Comparison of ENCODE assay signal across 17 cellular contexts in genomic region chr1:231065510-231066241, GRCh38. TPM values are rescaled to one million over a fixed set of nuclear protein-coding genes. Genes with fewer than 3 reads are reported as not detected.
DNase-seq lines count a peak whose midpoint lies in the region; TF ChIP-seq lines count a peak whose summit lies in the region.
"Had no signal": no experiment of that assay in that cellular context is flagged by ENCODE, and none has a peak within 500 bp of the region (broad histone marks: within the 10 kb centered on the region; RNA-seq: fewer than 3 reads in every experiment).

No MANE protein-coding gene starts in this region.

- H3K27ac Mint-ChIP-seq in endodermal cell, result no peak overlapping the region
- H3K27ac Mint-ChIP-seq: CD8-positive, alpha-beta memory T cell had no signal

- H3K36me3 Mint-ChIP-seq in endodermal cell (ENCODE audit: low read depth), result no peaks in the 10 kb centered on the region
- H3K36me3 Mint-ChIP-seq: CD8-positive, alpha-beta memory T cell had no signal

- peaks cover 8% of the 10 kb centered on the region for H3K9me3 Mint-ChIP-seq in endodermal cell
- H3K9me3 Mint-ChIP-seq: CD8-positive, alpha-beta memory T cell had no signal

- H3K4me1 Mint-ChIP-seq in endodermal cell, result peaks cover 29% of the 10 kb centered on the region
- H3K4me1 Mint-ChIP-seq: CD8-positive, alpha-beta memory T cell had no signal

- TF ChIP-seq EP300 in stomach (IDR thresholded peaks at IDR 0.05), result no peak

- intact Hi-C loops in stomach (cut with DNase I; ENCODE audit: low total_unique reads), result no loop called here

- peaks cover 5% of the 10 kb centered on the region for H3K9me3 ChIP-seq in endodermal cell (ENCODE audit: control insufficient read depth, low read length)
- H3K9me3 ChIP-seq in right atrium auricular region, result no peaks in the 10 kb centered on the region
- H3K9me3 ChIP-seq in stomach, result no peaks in the 10 kb centered on the region

- H3K4me1 ChIP-seq in endodermal cell (ENCODE audit: control insufficient read depth, insufficient read depth, low read length) (peaks cover 4% of the 10 kb centered on the region), right atrium auricular region (peaks cover 0 to 8% of the 10 kb centered on the region in 2 donors), stomach (no peaks in the 10 kb centered on the region)

- peaks cover 7% of the 10 kb centered on the region for H3K27me3 Mint-ChIP-seq in endodermal cell (ENCODE audit: insufficient read depth)

- H3K27me3 ChIP-seq in endodermal cell (ENCODE audit: control insufficient read depth, insufficient read depth, low read length, poor library complexity, severe bottlenecking) (no peaks in the 10 kb centered on the region), right atrium auricular region (no peaks in the 10 kb centered on the region), stomach (no peaks in the 10 kb centered on the region)

- no peak overlapping the region for H3K4me3 Mint-ChIP-seq in endodermal cell
- H3K4me3 Mint-ChIP-seq: CD8-positive, alpha-beta memory T cell had no signal

- no peak overlapping the region for H3K4me3 ChIP-seq in endodermal cell (ENCODE audit: low read length)
- H3K4me3 ChIP-seq in right atrium auricular region, result no peak overlapping the region
- no peak overlapping the region for H3K4me3 ChIP-seq in stomach

- no peak for TF ChIP-seq POLR2A in stomach (IDR thresholded peaks at IDR 0.05)

- no peak overlapping the region for H3K9ac ChIP-seq in endodermal cell (ENCODE audit: extremely low read depth, low read length, poor library complexity, severe bottlenecking)

- TF ChIP-seq CTCF in endodermal cell (conservative IDR thresholded peaks at IDR 0.05) (no peak), right atrium auricular region (IDR thresholded peaks at IDR 0.05) (no peak), stomach (IDR thresholded peaks at IDR 0.05) (no peak)

- H3K36me3 ChIP-seq in endodermal cell (ENCODE audit: control insufficient read depth, insufficient read depth, low read length) (no peaks in the 10 kb centered on the region), right atrium auricular region (no peaks in the 10 kb centered on the region), stomach (no peaks in the 10 kb centered on the region)

- H3K27ac ChIP-seq in endodermal cell (ENCODE audit: low read depth, low read length) (no peak overlapping the region), right atrium auricular region (no peak overlapping the region), stomach (no peak overlapping the region)
- H3K27ac ChIP-seq: HL-60 had no signal

- 84 to 90% methylated on average over 4 to 11 of the region's 11 CpGs for WGBS in endodermal cell (ENCODE audit: insufficient coverage in 1 of 2, insufficient read length in 1 of 2), 2 experiments
- WGBS in stomach, 5 donors, result 71 to 74% (median 73%) methylated on average over 11 of the region's 11 CpGs

- DNase-seq in CMK (ENCODE audit: low read depth) (peak; percentile 77), SK-N-DZ (ENCODE audit: low spot score) (peak; percentile 58), endodermal cell (peak; percentile 55), right atrium auricular region (ENCODE audit: low spot score) (peak; percentile 50), occipital lobe (lab: John Stamatoyannopoulos, UW) (no peak), GF-D8 (lab: John Stamatoyannopoulos, UW) (no peak), stomach (no peak)
- DNase-seq: C1 segment of cervical spinal cord; CD8-positive, alpha-beta memory T cell; GOT3; MM.1S; NCI-H1092; NCI-H2029 treated with DMSO at 0.1 percent for 48 hours; NCI-H2171; NCI-H446; SIG-M5 had no signal

RNA-seq across cellular contexts. Expression of gene FAM89A, which starts 25.6 kb away (rescaled TPM):
- 38.6 and 40.9 TPM in 2 replicates for polyA plus RNA-seq in SK-N-DZ (2014; cell fraction: cytosol; rRNA removed)
- 21.3 and 31.0 TPM in 2 replicates for polyA plus RNA-seq in SK-N-DZ (2014; cell fraction: nucleus; rRNA removed)
- total RNA-seq in endodermal cell (10 to 100 TPM; 55.9 to 57.7 TPM), right atrium auricular region (10 to 100 TPM in 1 of 2 donors, 1 to 10 TPM in 1; 6.4 to 11.2 TPM), occipital lobe (6.7 TPM), stomach (10 to 100 TPM in 3 of 5 donors, 1 to 10 TPM in 1, under 1 TPM in 1; 0.89 to 28.0 (median 12.1) TPM)
- 20.4 TPM for polyA plus RNA-seq in endodermal cell (2013, experiment 1 of 2)
- 20.4 TPM for polyA plus RNA-seq in endodermal cell (2013, experiment 2 of 2)
- polyA plus RNA-seq in stomach, result 10 to 100 TPM in 2 of 3 donors, 1 to 10 TPM in 1; 7.9 to 31.9 (median 29.3) TPM

Comparison
In these comparisons a context has a peak if more than half of its experiments do, and no peak if none do; other contexts are left out.
1. DNase-seq: peak in CMK (single experiment), SK-N-DZ (single experiment), endodermal cell (single experiment) and right atrium auricular region (single experiment); none in occipital lobe (single experiment), GF-D8 (single experiment) and stomach (single experiment).